In the genomic region with DNA sequence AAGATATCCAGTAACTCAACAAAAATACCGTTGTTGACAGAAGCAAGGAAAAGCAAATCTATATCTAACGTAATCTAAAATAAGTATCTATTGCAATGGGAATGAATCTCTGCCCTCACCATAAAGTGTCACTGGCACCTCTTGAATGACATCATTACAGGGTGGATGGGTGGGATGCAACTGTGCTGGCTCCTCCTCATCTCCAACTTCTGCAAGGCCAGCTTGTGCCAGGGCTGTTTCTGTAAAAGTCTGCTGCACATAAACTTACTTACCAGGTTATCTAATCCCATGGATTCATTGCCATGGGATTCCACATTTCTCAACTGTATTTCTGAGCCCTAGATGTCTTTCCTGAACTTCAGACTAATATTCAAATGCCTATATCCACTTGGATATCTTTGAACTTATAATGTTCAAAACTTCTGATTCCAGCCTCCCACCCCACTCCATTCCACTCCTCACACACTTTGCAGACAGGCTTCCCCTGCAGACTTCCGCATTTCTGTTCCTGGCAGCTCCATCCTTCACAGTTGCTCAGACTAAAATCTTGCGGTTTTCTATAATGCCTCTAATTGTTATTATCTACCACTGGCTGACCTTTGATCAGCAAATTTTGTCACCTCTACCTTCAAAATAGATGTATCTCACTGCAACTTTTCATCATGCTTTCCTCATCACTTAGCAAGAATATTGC, we compare ENCODE assay signal across 24 cellular contexts. TPM values are rescaled to one million over a fixed set of nuclear protein-coding genes. Genes with fewer than 3 reads are reported as not detected.
A peak's percentile ranks its signal among the peaks of the same experiment; 100 is the strongest.
DNase-seq lines count a peak whose midpoint lies in the region; ATAC-seq, FAIRE-seq and TF ChIP-seq lines count a peak whose summit lies in the region.
"Had no signal": no experiment of that assay in that cellular context is flagged by ENCODE, and none has a peak within 500 bp of the region (broad histone marks: within the 10 kb centered on the region; RNA-seq: fewer than 3 reads in every experiment).

No MANE protein-coding gene starts in this region.

- H3K18ac ChIP-seq in neuronal stem cell (ENCODE audit: low read length): no peak overlapping the region

- no peaks in the 10 kb centered on the region for H3K36me3 Mint-ChIP-seq in progenitor cell of endocrine pancreas (ENCODE audit: insufficient read depth)
- H3K36me3 Mint-ChIP-seq: activated naive CD4-positive, alpha-beta T cell treated with anti-CD3 and anti-CD28 coated beads, Interleukin-2, amount 50 U/mL, for 72 hours; type B pancreatic cell had no signal

- H4K91ac ChIP-seq in neuronal stem cell (ENCODE audit: low read depth, low read length, poor library complexity): no peak overlapping the region

- CTCF ChIA-PET in K562 (lab: Yijun Ruan, JAX; ENCODE audit: low intra/inter-chr PET ratio): no interaction called here

- no TSS peak for BruUV-seq in K562 (replicated peaks; lab: Mats Ljungman, UMichigan)

- POLR2A ChIA-PET in K562 (lab: Yijun Ruan, JAX): no interaction called here

- H3K9ac ChIP-seq in OCI-LY1 (ENCODE audit: low read length): no peak overlapping the region
- H3K9ac ChIP-seq in K562 (ENCODE audit: insufficient read depth in 1 of 2, low read depth in 2 of 2, low read length in 2 of 2): no peak overlapping the region
- no peak overlapping the region for H3K9ac ChIP-seq in neuronal stem cell (ENCODE audit: low read depth, low read length, poor library complexity)
- H3K9ac ChIP-seq: KMS-11 had no signal

- H3K27ac ChIP-seq in right atrium auricular region (no peak overlapping the region), OCI-LY1 (ENCODE audit: low read depth, low read length, poor library complexity, severe bottlenecking) (peak overlapping the region; percentile 33), K562 (ENCODE audit: extremely low read depth, low read depth, low read length) (no peak overlapping the region), neuronal stem cell (replicated peaks; ENCODE audit: low read length) (no peak overlapping the region)
- H3K27ac ChIP-seq: KMS-11 had no signal

- no peaks in the 10 kb centered on the region for H3K9me1 ChIP-seq in K562 (ENCODE audit: control insufficient read depth, insufficient read depth, low read length)

- H3K14ac ChIP-seq in neuronal stem cell (ENCODE audit: low read length): no peak overlapping the region

- DNase-seq in left ventricle myocardium superior: no peak
- DNase-seq in right atrium auricular region (ENCODE audit: low spot score): no peak
- no peak for DNase-seq in K562 (ENCODE audit: extremely low read depth in 1 of 4, low spot score in 3 of 4)
- DNase-seq in progenitor cell of endocrine pancreas (ENCODE audit: low spot score, unreplicated experiment): no peak
- DNase-seq in stimulated activated naive CD8-positive, alpha-beta T cell treated with anti-CD3 and anti-CD28 coated beads, Interleukin-15, amount 100 ng/mL, for 72 hours: no peak
- DNase-seq in neuronal stem cell (ENCODE audit: low spot score): no peak
- DNase-seq: activated T-cell treated with anti-CD3 and anti-CD28 coated beads, Interleukin-2, amount 50 U/mL, for 48 hours; C1 segment of cervical spinal cord; heart right ventricle; immature natural killer cell; NCI-H1105; NCI-H2107; NCI-H524; SHP77; stimulated activated CD4-positive, alpha-beta T cell treated with anti-CD3 and anti-CD28 coated beads, Interleukin-1b, Interleukin-23, amount 100 ng/mL, for 48 hours; stimulated activated naive CD8-positive, alpha-beta T cell treated with anti-CD3 and anti-CD28 coated beads, Interleukin-15, Interleukin-2, amounts not matched to agents 100 U/mL and 50 U/mL, for 24 hours had no signal

- no peak overlapping the region for H2BK5ac ChIP-seq in neuronal stem cell (ENCODE audit: low read length)

- H3K36me3 ChIP-seq in right atrium auricular region (no peaks in the 10 kb centered on the region), OCI-LY1 (ENCODE audit: insufficient read depth, low read length) (no peaks in the 10 kb centered on the region), K562 (ENCODE audit: control insufficient read depth, insufficient read depth, low read length) (no peaks in the 10 kb centered on the region), neuronal stem cell (replicated peaks in 1 of 2; ENCODE audit: control insufficient read depth in 2 of 2, insufficient read depth in 2 of 2, low read length in 2 of 2) (no peaks in the 10 kb centered on the region)
- H3K36me3 ChIP-seq: heart right ventricle had no signal

- H3F3A ChIP-seq in OCI-LY1 (ENCODE audit: insufficient read depth, low read length): peaks cover 5% of the 10 kb centered on the region; the same call in 1 of the 2 replicates

- ATAC-seq in left ventricle myocardium superior (peak; percentile 21), K562 (no peak), GM19351 (IDR thresholded peaks at IDR 0.05; ENCODE audit: unreplicated experiment) (no peak)
- ATAC-seq in stimulated activated naive CD8-positive, alpha-beta T cell treated with anti-CD3 and anti-CD28 coated beads, Interleukin-15, amount 100 ng/mL, for 72 hours: no peak
- ATAC-seq: activated CD4-positive, CD25-positive, alpha-beta regulatory T cell treated with anti-CD3 and anti-CD28 coated beads, Interleukin-2, amount 50 U/mL, for 24 hours; activated naive CD4-positive, alpha-beta T cell treated with anti-CD3 and anti-CD28 coated beads, Interleukin-2, amount 50 U/mL, for 72 hours; heart right ventricle; stimulated activated naive CD8-positive, alpha-beta T cell treated with anti-CD3 and anti-CD28 coated beads, Interleukin-15, Interleukin-2, amounts not matched to agents 100 U/mL and 50 U/mL, for 24 hours had no signal

- H3K9me2 ChIP-seq in OCI-LY1 (ENCODE audit: low read depth, low read length): no peaks in the 10 kb centered on the region

- no peak overlapping the region for H2BK12ac ChIP-seq in neuronal stem cell (ENCODE audit: low read length)

- in situ Hi-C loops in K562 (cut with MboI): no loop called here

- peak overlapping the region; percentile 1; the same call in 1 of the 2 replicates for H3K4me2 ChIP-seq in OCI-LY1 (ENCODE audit: low read length)
- H3K4me2 ChIP-seq in K562 (ENCODE audit: insufficient read depth, low read length): no peak overlapping the region
- H3K4me2 ChIP-seq in neuronal stem cell (ENCODE audit: insufficient read depth, low read length, poor library complexity, severe bottlenecking): no peak overlapping the region
- H3K4me2 ChIP-seq: KMS-11 had no signal

- WGBS in K562 (ENCODE audit: insufficient coverage, low coverage, missing lambda C conversion rate): 0% methylated on average over 4 of the region's 4 CpGs
- WGBS in neuronal stem cell (ENCODE audit: extremely low coverage in 2 of 2, insufficient read length in 2 of 2, insufficient replicate concordance in 1 of 2), 2 donors: no CpG with 5 or more reads among the region's 4 CpGs

- H3K79me2 ChIP-seq in OCI-LY1 (ENCODE audit: insufficient read depth, low read length): no peaks in the 10 kb centered on the region
- no peaks in the 10 kb centered on the region for H3K79me2 ChIP-seq in K562 (ENCODE audit: control insufficient read depth, insufficient read depth, low read length)

- no peaks in the 10 kb centered on the region for H3K9me3 ChIP-seq in right atrium auricular region
- no peaks in the 10 kb centered on the region for H3K9me3 ChIP-seq in OCI-LY1 (ENCODE audit: low read length)
- H3K9me3 ChIP-seq in K562 (replicated peaks; ENCODE audit: control insufficient read depth, insufficient read depth, low read depth, low read length): no peaks in the 10 kb centered on the region
- no peaks in the 10 kb centered on the region for H3K9me3 ChIP-seq in neuronal stem cell (replicated peaks in 1 of 2; ENCODE audit: control insufficient read depth in 2 of 2, insufficient read depth in 1 of 2, low read depth in 1 of 2, low read length in 2 of 2)

- H2AK5ac ChIP-seq in neuronal stem cell (ENCODE audit: low read depth, low read length): no peak overlapping the region

- TF ChIP-seq EP300 in K562 (IDR thresholded peaks at IDR 0.05; ENCODE audit: low read length): no peak

- H2BK15ac ChIP-seq in neuronal stem cell (ENCODE audit: low read length): no peak overlapping the region

- H3K4me1 Mint-ChIP-seq in progenitor cell of endocrine pancreas (ENCODE audit: low read depth): no peaks in the 10 kb centered on the region
- peaks cover 11% of the 10 kb centered on the region for H3K4me1 Mint-ChIP-seq in stimulated activated naive CD8-positive, alpha-beta T cell treated with anti-CD3 and anti-CD28 coated beads, Interleukin-15, amount 100 ng/mL, for 72 hours

- no peak for TF ChIP-seq CTCF in right atrium auricular region (IDR thresholded peaks at IDR 0.05)
- TF ChIP-seq CTCF in OCI-LY1 (IDR thresholded peaks at IDR 0.05; ENCODE audit: low read length): no peak
- no peak for TF ChIP-seq CTCF in K562 (IDR thresholded peaks at IDR 0.05 in 2 of 3, conservative IDR thresholded peaks at IDR 0.05 in 1 of 3; ENCODE audit: insufficient read depth in 2 of 3, low read depth in 1 of 3, low read length in 3 of 3)
- TF ChIP-seq CTCF in progenitor cell of endocrine pancreas (IDR thresholded peaks at IDR 0.05; ENCODE audit: unreplicated experiment): no peak

- H3K27ac Mint-ChIP-seq in progenitor cell of endocrine pancreas: no peak overlapping the region
- no peak overlapping the region for H3K27ac Mint-ChIP-seq in stimulated activated naive CD8-positive, alpha-beta T cell treated with anti-CD3 and anti-CD28 coated beads, Interleukin-15, amount 100 ng/mL, for 72 hours
- H3K27ac Mint-ChIP-seq: activated naive CD4-positive, alpha-beta T cell treated with anti-CD3 and anti-CD28 coated beads, Interleukin-2, amount 50 U/mL, for 72 hours; T-helper 1 cell treated with Interleukin-12 subunit alpha and Interleukin-12 subunit beta and Interleukin-4 antibody, amounts not matched to agents 30 μg/mL and 1 μg/mL, for 36 hours; type B pancreatic cell had no signal

- TF ChIP-seq RAD21 in K562 (CRISPR knock-in tag; conservative IDR thresholded peaks at IDR 0.05 in 1 of 2, IDR thresholded peaks at IDR 0.05 in 1 of 2): no peak

- intact Hi-C loops in left ventricle myocardium superior (cut with micrococcal nuclease) (no loop called here), K562 (cut with micrococcal nuclease) (no loop called here)

- H3K4me3 ChIP-seq in right atrium auricular region (no peak overlapping the region), OCI-LY1 (ENCODE audit: low read depth, low read length, poor library complexity, severe bottlenecking) (no peak overlapping the region), K562 (no peak overlapping the region), neuronal stem cell (ENCODE audit: low read length in 2 of 2) (no peak overlapping the region)
- H3K4me3 ChIP-seq: heart right ventricle had no signal

- H4K20me1 ChIP-seq in OCI-LY1 (ENCODE audit: insufficient read depth, low read length) (no peaks in the 10 kb centered on the region), K562 (replicated peaks; ENCODE audit: control insufficient read depth, insufficient read depth, low read length) (no peaks in the 10 kb centered on the region)

- H3K4me1 ChIP-seq in right atrium auricular region (peaks cover 0 to 3% of the 10 kb centered on the region in 2 donors), OCI-LY1 (ENCODE audit: insufficient read depth, low read length, severe bottlenecking) (peaks cover 31% of the 10 kb centered on the region), K562 (replicated peaks in 1 of 2; ENCODE audit: control insufficient read depth in 2 of 2, insufficient read depth in 2 of 2, low read length in 2 of 2) (no peaks in the 10 kb centered on the region), neuronal stem cell (ENCODE audit: control insufficient read depth in 2 of 2, insufficient read depth in 1 of 2, low read depth in 1 of 2, low read length in 2 of 2) (no peaks in the 10 kb centered on the region)

- no peak overlapping the region for H2BK120ac ChIP-seq in neuronal stem cell (ENCODE audit: low read depth, low read length)

- no peak for TF ChIP-seq POLR2A in K562 (conservative IDR thresholded peaks at IDR 0.05)

- no peaks in the 10 kb centered on the region for H3K27me3 ChIP-seq in right atrium auricular region
- no peaks in the 10 kb centered on the region for H3K27me3 ChIP-seq in OCI-LY1 (ENCODE audit: insufficient read depth, low read length)
- H3K27me3 ChIP-seq in K562 (ENCODE audit: control insufficient read depth in 2 of 2, insufficient read depth in 2 of 2, low read length in 2 of 2): no peaks in the 10 kb centered on the region
- H3K27me3 ChIP-seq in neuronal stem cell (ENCODE audit: control insufficient read depth in 3 of 3, insufficient read depth in 3 of 3, low read depth in 1 of 3, low read length in 3 of 3): no peaks in the 10 kb centered on the region
- H3K27me3 ChIP-seq: heart right ventricle had no signal

- H3K4me3 Mint-ChIP-seq in progenitor cell of endocrine pancreas (ENCODE audit: low read depth): no peak overlapping the region
- no peak overlapping the region for H3K4me3 Mint-ChIP-seq in stimulated activated naive CD8-positive, alpha-beta T cell treated with anti-CD3 and anti-CD28 coated beads, Interleukin-15, amount 100 ng/mL, for 72 hours
- H3K4me3 Mint-ChIP-seq: immature natural killer cell; T-helper 1 cell treated with Interleukin-12 subunit alpha and Interleukin-12 subunit beta and Interleukin-4 antibody, amounts not matched to agents 30 μg/mL and 1 μg/mL, for 36 hours; type B pancreatic cell had no signal

- no peaks in the 10 kb centered on the region for H3K27me3 Mint-ChIP-seq in progenitor cell of endocrine pancreas
- H3K27me3 Mint-ChIP-seq in stimulated activated naive CD8-positive, alpha-beta T cell treated with anti-CD3 and anti-CD28 coated beads, Interleukin-15, amount 100 ng/mL, for 72 hours: no peaks in the 10 kb centered on the region
- H3K27me3 Mint-ChIP-seq: type B pancreatic cell had no signal

- H3K23ac ChIP-seq in neuronal stem cell (ENCODE audit: low read depth, low read length, poor library complexity): no peak overlapping the region

- H4K8ac ChIP-seq in neuronal stem cell (ENCODE audit: low read depth, low read length): no peak overlapping the region

- H3K79me1 ChIP-seq in neuronal stem cell (ENCODE audit: low read depth, low read length): no peaks in the 10 kb centered on the region

- H3K9me3 Mint-ChIP-seq in progenitor cell of endocrine pancreas (ENCODE audit: low read depth): no peaks in the 10 kb centered on the region
- H3K9me3 Mint-ChIP-seq in stimulated activated naive CD8-positive, alpha-beta T cell treated with anti-CD3 and anti-CD28 coated beads, Interleukin-15, amount 100 ng/mL, for 72 hours: no peaks in the 10 kb centered on the region
- H3K9me3 Mint-ChIP-seq: activated naive CD4-positive, alpha-beta T cell treated with anti-CD3 and anti-CD28 coated beads, Interleukin-2, amount 50 U/mL, for 72 hours; immature natural killer cell; type B pancreatic cell had no signal

- H2AFZ ChIP-seq in OCI-LY1 (ENCODE audit: low read length) (peak overlapping the region; percentile 2; the same call in 1 of the 2 replicates), K562 (ENCODE audit: low read depth, low read length) (no peak overlapping the region), neuronal stem cell (ENCODE audit: low read length) (no peak overlapping the region)

- FAIRE-seq in K562 (lab: Jason Lieb, UNC): no peak
- FAIRE-seq: colon had no signal

- H3K4ac ChIP-seq in neuronal stem cell (ENCODE audit: low read length): no peak overlapping the region

RNA-seq across cellular contexts. Expression of gene FGL2, which starts 10.7 kb away (rescaled TPM):
- total RNA-seq in left ventricle myocardium superior (11.9 TPM), right atrium auricular region (10 to 100 TPM; 13.3 to 18.0 TPM), K562 (2014; rRNA removed) (not detected in 2 replicates), K562 (2014; rRNA removed; fragmentation: Illumina TruSeq; extraction: Trizol) (not detected in 2 replicates), K562 (2015; rRNA removed; fragmentation: Illumina TruSeq; extraction: Trizol) (not detected in 2 replicates), K562 (2021) (0.11 TPM in 1 of 2 replicates, not detected in the other), progenitor cell of endocrine pancreas (not detected in 2 replicates)
- not detected in 2 replicates for total RNA-seq in K562 (2011; cell fraction: chromatin; rRNA removed; ENCODE audit: low replicate concordance)
- total RNA-seq in K562 (2011; cell fraction: nucleolus; rRNA removed): not detected in 2 replicates
- total RNA-seq in K562 (2011; cell fraction: nucleoplasm; rRNA removed): not detected in 2 replicates
- polyA plus RNA-seq in K562 (2011; rRNA removed) (not detected in 2 replicates), K562 (2014; fragmentation: Illumina TruSeq; extraction: Trizol) (not detected in 2 replicates), K562 (2014; fragmentation: Nextera tagmentation; extraction: Ambion mirVana) (not detected), K562 (2014; rRNA removed) (not detected in 2 replicates)
- polyA plus RNA-seq in K562 (2011; cell fraction: cytosol; rRNA removed): not detected in 2 replicates
- polyA plus RNA-seq in K562 (2011; cell fraction: nucleus; rRNA removed): not detected in 2 replicates
- 0.07 TPM in 1 of 2 replicates, not detected in the other for polyA plus RNA-seq in K562 (2012)
- not detected in 2 replicates for polyA minus RNA-seq in K562 (2011; rRNA and poly(A)+ RNA removed)
- polyA minus RNA-seq in K562 (2011; cell fraction: cytosol; rRNA and poly(A)+ RNA removed): not detected in 2 replicates
- polyA minus RNA-seq in K562 (2011; cell fraction: nucleus; rRNA and poly(A)+ RNA removed): not detected in 2 replicates
- not detected for polyA plus RNA-seq in neuronal stem cell (2013, experiment 1 of 2)
- polyA plus RNA-seq in neuronal stem cell (2013, experiment 2 of 2): not detected

Comparison
In these comparisons a context has a peak if more than half of its experiments do, and no peak if none do; other contexts are left out.
1. RNA of gene FGL2, which starts 10.7 kb away (total RNA-seq): 13.3 to 18.0 TPM in right atrium auricular region and 11.9 TPM in left ventricle myocardium superior (single experiment); 0.11 TPM in K562 and not detected in progenitor cell of endocrine pancreas; every median in the first group is over 10 times any median in the second.